1 cellular context compared by ENCODE assay signal in genomic region chr9:31137151-31137849, GRCh38.
TF ChIP-seq lines count a peak whose summit lies in the region.

No MANE protein-coding gene starts in this region.

TF ChIP-seq in HepG2, 621 proteins besides CTCF, POLR2A, EP300 and RAD21 (continued from another document):
- no peak for TF ChIP-seq ZMAT5 (CRISPR knock-in tag; IDR thresholded peaks at IDR 0.05; ENCODE audit: borderline replicate concordance, low read depth)
